ENCODE assay signal across 8 cellular contexts in genomic region chr14:49767473-49768300, GRCh38. TPM values are rescaled to one million over a fixed set of nuclear protein-coding genes. Genes with fewer than 3 reads are reported as not detected.
DNase-seq lines count a peak whose midpoint lies in the region; ATAC-seq and TF ChIP-seq lines count a peak whose summit lies in the region.

KLHDC2 (plus strand) TSS chr14:49768153; CDS start chr14:49768469, 316 bp downstream.

- intact Hi-C loops in T-helper 1 cell treated with Interleukin-12 subunit alpha and Interleukin-12 subunit beta and Interleukin-4 antibody, amounts not matched to agents 30 ng/mL and 1 ng/mL, for 36 hours (cut with micrococcal nuclease): loop anchor here (1.0 to 10.0 kb wide), 17 partner anchors 74 to 1093 kb away; partner anchors contain the start of genes DMAC2L, KLHDC1, L2HGDH and LRR1
- intact Hi-C loops in left ventricle myocardium inferior (cut with micrococcal nuclease) (loop anchor here (10.0 kb wide), 1 partner anchor 133 kb away; the partner anchor contains the start of gene DNAAF2), psoas muscle (cut with DNase I) (loop anchor here (2.0 to 5.0 kb wide), 2 partner anchors 133 to 135 kb away; partner anchors contain the start of gene DNAAF2 (in 1 of the 2))

- ATAC-seq in HG02870 (IDR thresholded peaks at IDR 0.05; ENCODE audit: unreplicated experiment) (peak; percentile 89), psoas muscle (peak; percentile 90 to 94 (median 94))

- peaks cover 47% of the 10 kb centered on the region for H3K4me1 ChIP-seq in left ventricle myocardium inferior
- peaks cover 24% of the 10 kb centered on the region for H3K4me1 ChIP-seq in psoas muscle
- H3K4me1 ChIP-seq in urinary bladder (ENCODE audit: insufficient read depth): peaks cover 3% of the 10 kb centered on the region

- TF ChIP-seq CTCF in left ventricle myocardium inferior (IDR thresholded peaks at IDR 0.05; ENCODE audit: borderline replicate concordance) (peak; percentile 53), psoas muscle (IDR thresholded peaks at IDR 0.05) (peak; percentile 42)

- TF ChIP-seq POLR2A in GM15510 (IDR thresholded peaks at IDR 0.05; ENCODE audit: borderline replicate concordance, extremely low read depth, insufficient read length): peak; percentile 72

- H3K4me3 ChIP-seq in left ventricle myocardium inferior: peak within 1 kb of the TSS; percentile 99
- H3K4me3 ChIP-seq in psoas muscle: peak within 1 kb of the TSS; percentile 95
- H3K4me3 ChIP-seq in urinary bladder (ENCODE audit: low read depth, low read length): peak within 1 kb of the TSS; percentile 94

- 0 to 1% (median 0%) methylated on average over 48 to 93 of the region's 93 CpGs for whole genome bisulfite sequencing in psoas muscle, 3 donors
- WGBS in urinary bladder: under 1% methylated on average over 93 of the region's 93 CpGs

- no peaks in the 10 kb centered on the region for H3K9me3 ChIP-seq in left ventricle myocardium inferior (replicated peaks)
- no peaks in the 10 kb centered on the region for H3K9me3 ChIP-seq in psoas muscle

- H3K36me3 ChIP-seq in left ventricle myocardium inferior (peaks cover 14% of the 10 kb centered on the region), psoas muscle (ENCODE audit: insufficient read depth in 1 of 2, low read depth in 1 of 2) (peaks cover 0 to 16% of the 10 kb centered on the region in 2 donors), urinary bladder (ENCODE audit: insufficient read depth) (no peaks in the 10 kb centered on the region)

- peak; percentile 63 for DNase-seq in NCI-H1436 treated with DMSO at 0.1 percent for 48 hours (lab: John Stamatoyannopoulos, UW)
- DNase-seq in amniotic epithelial cell (ENCODE audit: low read depth): peak; percentile 84
- peak; percentile 92 for DNase-seq in left ventricle myocardium inferior
- peak; percentile 90 to 95 for DNase-seq in psoas muscle

- H3K27ac ChIP-seq in left ventricle myocardium inferior (replicated peaks) (peak within 1 kb of the TSS; percentile 100), psoas muscle (peak within 1 kb of the TSS; percentile 94), urinary bladder (ENCODE audit: low read depth) (peak within 1 kb of the TSS; percentile 98)

- no peaks in the 10 kb centered on the region for H3K27me3 ChIP-seq in left ventricle myocardium inferior (ENCODE audit: low read depth)
- no peaks in the 10 kb centered on the region for H3K27me3 ChIP-seq in psoas muscle (ENCODE audit: insufficient read depth in 3 of 3, low read length in 2 of 3)

RNA-seq across cellular contexts. Expression of gene KLHDC2, which starts in this region (rescaled TPM):
- 27.9 and 31.6 TPM in 2 replicates for total RNA-seq in T-helper 1 cell treated with Interleukin-12 subunit alpha and Interleukin-12 subunit beta and Interleukin-4 antibody, amounts not matched to agents 30 ng/mL and 1 ng/mL, for 36 hours
- total RNA-seq in left ventricle myocardium inferior: 85.3 TPM
- 10 to 100 TPM; 52.3 to 90.2 (median 69.5) TPM for total RNA-seq in psoas muscle
- 10 to 100 TPM; 26.6 to 74.4 (median 53.2) TPM for polyA plus RNA-seq in psoas muscle
- 127 TPM for total RNA-seq in urinary bladder
- polyA plus RNA-seq in urinary bladder: 82.2 TPM

Comparison
In these comparisons a context has a peak if more than half of its experiments do, and no peak if none do; other contexts are left out.
1. Peak in every context shown above with its lines: DNase-seq, ATAC-seq, H3K4me3 ChIP-seq and H3K27ac ChIP-seq.